27 cellular contexts compared by ENCODE assay signal in the genomic region with DNA sequence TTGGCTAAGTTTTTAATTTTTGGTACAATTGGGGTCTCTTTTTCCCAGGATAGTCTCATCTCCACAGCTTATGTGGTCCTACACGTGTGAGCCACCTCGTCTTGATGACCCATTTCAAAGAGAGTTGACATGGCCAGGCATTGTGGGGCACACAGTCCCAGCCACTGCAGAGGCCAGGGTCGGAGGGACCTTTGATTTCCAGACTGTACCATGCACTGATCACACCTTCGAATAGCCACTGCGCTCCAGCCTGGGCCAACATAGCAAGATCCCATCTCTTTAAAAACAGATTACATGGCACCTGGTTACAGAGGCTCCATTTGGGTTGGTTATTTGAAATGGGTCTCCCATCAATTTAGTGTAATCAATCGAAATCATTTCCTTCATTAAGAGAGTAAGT.
"Had no signal": no experiment of that assay in that cellular context is flagged by ENCODE, and none has a peak within 500 bp of the region (broad histone marks: within the 10 kb centered on the region; RNA-seq: fewer than 3 reads in every experiment).

No MANE protein-coding gene starts in this region.

- H3K27ac Mint-ChIP-seq: dendritic cell treated with granulocyte-macrophage colony-stimulating factor and Interleukin-4, amounts not matched to agents 40 ng/mL and 50 ng/mL, for 4 days; effector memory CD8-positive, alpha-beta T cell; endodermal cell had no signal

- FAIRE-seq: colon, endometrium, endothelial cell of umbilical vein, frontal cortex had no signal

- DNase-seq: colonic mucosa; cortex of kidney; dermis blood vessel endothelial cell; dorsolateral prefrontal cortex; effector CD4-positive, alpha-beta T cell; effector CD8-positive, alpha-beta T cell; effector memory CD4-positive, alpha-beta T cell; effector memory CD8-positive, alpha-beta T cell; endodermal cell; erythroblast; esophagus squamous epithelium; foreskin fibroblast; foreskin keratinocyte; foreskin melanocyte; gastrocnemius medialis; glutamatergic neuron; heart left ventricle had no signal

- H3K9me3 ChIP-seq: colonic mucosa, esophagus muscularis mucosa, esophagus squamous epithelium, gastrocnemius medialis had no signal

- H3K27me3 ChIP-seq: colonic mucosa, dorsolateral prefrontal cortex, esophagus muscularis mucosa, esophagus squamous epithelium, foreskin keratinocyte, gastrocnemius medialis, heart left ventricle had no signal

- H3K4me3 Mint-ChIP-seq: dendritic cell treated with granulocyte-macrophage colony-stimulating factor and Interleukin-4, amounts not matched to agents 40 ng/mL and 50 ng/mL, for 4 days; effector memory CD8-positive, alpha-beta T cell; endodermal cell had no signal

- ATAC-seq: effector memory CD8-positive, alpha-beta T cell; esophagus mucosa; foreskin keratinocyte; gastrocnemius medialis; gastroesophageal sphincter; heart left ventricle had no signal

- H3K4me1 ChIP-seq: colonic mucosa, esophagus muscularis mucosa, esophagus squamous epithelium, foreskin keratinocyte, gastrocnemius medialis, gastroesophageal sphincter, heart left ventricle had no signal

- H3K4me3 ChIP-seq: colonic mucosa, coronary artery, dorsolateral prefrontal cortex, esophagus muscularis mucosa, esophagus squamous epithelium, gastrocnemius medialis, gastroesophageal sphincter, heart left ventricle had no signal

- H3K36me3 ChIP-seq: colonic mucosa, esophagus muscularis mucosa, esophagus squamous epithelium, gastrocnemius medialis, gastroesophageal sphincter, heart left ventricle had no signal

- H3K27me3 Mint-ChIP-seq: dendritic cell treated with granulocyte-macrophage colony-stimulating factor and Interleukin-4, amounts not matched to agents 40 ng/mL and 50 ng/mL, for 4 days; effector memory CD8-positive, alpha-beta T cell had no signal

- H3K27ac ChIP-seq: colonic mucosa, coronary artery, dorsolateral prefrontal cortex, epithelial cell of prostate, esophagus muscularis mucosa, esophagus squamous epithelium, foreskin keratinocyte, gastrocnemius medialis, gastroesophageal sphincter, heart left ventricle had no signal

- H3K9me3 Mint-ChIP-seq: effector memory CD8-positive, alpha-beta T cell; endodermal cell had no signal
